12 cellular contexts compared by ENCODE assay signal in genomic region chr17:17943281-17943984, GRCh38. TPM values are rescaled to one million over a fixed set of nuclear protein-coding genes. Genes with fewer than 3 reads are reported as not detected.
DNase-seq lines count a peak whose midpoint lies in the region; ATAC-seq and TF ChIP-seq lines count a peak whose summit lies in the region.
"Had no signal": no experiment of that assay in that cellular context is flagged by ENCODE, and none has a peak within 500 bp of the region (broad histone marks: within the 10 kb centered on the region; RNA-seq: fewer than 3 reads in every experiment).

No MANE protein-coding gene starts in this region.

- TF ChIP-seq CTCF in heart right ventricle (IDR thresholded peaks at IDR 0.05): no peak
- TF ChIP-seq CTCF in ascending aorta (IDR thresholded peaks at IDR 0.05): no peak
- TF ChIP-seq CTCF in upper lobe of left lung (IDR thresholded peaks at IDR 0.05): no peak

- no peaks in the 10 kb centered on the region for H3K9me3 ChIP-seq in heart right ventricle
- H3K9me3 ChIP-seq in ascending aorta: no peaks in the 10 kb centered on the region
- H3K9me3 ChIP-seq in mesodermal cell (ENCODE audit: control insufficient read depth, low read length): no peaks in the 10 kb centered on the region
- H3K9me3 ChIP-seq in upper lobe of left lung: no peaks in the 10 kb centered on the region

- in situ Hi-C loops in KBM-7 (cut with MboI; ENCODE audit: low pct_unique_long_range_greater_than_20kb, low sequenced_read_pairs): no loop called here

- H3K36me3 ChIP-seq in heart right ventricle: no peaks in the 10 kb centered on the region
- H3K36me3 ChIP-seq in ascending aorta: no peaks in the 10 kb centered on the region
- no peaks in the 10 kb centered on the region for H3K36me3 ChIP-seq in mesodermal cell (ENCODE audit: control insufficient read depth, insufficient read depth, low read length)
- H3K36me3 ChIP-seq in upper lobe of left lung: no peaks in the 10 kb centered on the region

- intact Hi-C loops in heart right ventricle (cut with DNase I): no loop called here
- intact Hi-C loops in cardiac septum (cut with DNase I): no loop called here
- intact Hi-C loops in ascending aorta (cut with DNase I): no loop called here

- H3K27me3 ChIP-seq in heart right ventricle: no peaks in the 10 kb centered on the region
- H3K27me3 ChIP-seq in ascending aorta: no peaks in the 10 kb centered on the region
- H3K27me3 ChIP-seq in upper lobe of left lung: no peaks in the 10 kb centered on the region

- H3K27ac ChIP-seq in heart right ventricle (peak overlapping the region in 6 of 10 donors; percentile 3 to 42 (median 30)), ascending aorta (peak overlapping the region; percentile 43 to 72), mesodermal cell (ENCODE audit: low read depth, low read length, severe bottlenecking) (peak overlapping the region; percentile 84), upper lobe of left lung (peak overlapping the region; percentile 25 to 78 (median 62))

- DNase-seq in heart right ventricle: no peak
- no peak for DNase-seq in cardiac septum (ENCODE audit: low spot score)
- DNase-seq in ascending aorta (ENCODE audit: low spot score in 2 of 2): no peak
- no peak for DNase-seq in upper lobe of left lung
- no peak for DNase-seq in KBM-7
- DNase-seq in activated CD4-positive, alpha-beta T cell treated with anti-CD3 and anti-CD28 coated beads, Interleukin-2, amount 50 U/mL, for 1 hour: no peak
- DNase-seq: CD8-positive, alpha-beta memory T cell; NCI-H446; stimulated activated naive CD8-positive, alpha-beta T cell treated with anti-CD3 and anti-CD28 coated beads, Interleukin-15, Interleukin-2, amounts not matched to agents 100 U/mL and 50 U/mL, for 24 hours had no signal

- no peak for TF ChIP-seq POLR2A in upper lobe of left lung (IDR thresholded peaks at IDR 0.05)

- H3K4me1 ChIP-seq in heart right ventricle: peaks cover 35 to 96% (median 75%) of the 10 kb centered on the region in 9 donors
- H3K4me1 ChIP-seq in ascending aorta: peaks cover 5 to 29% of the 10 kb centered on the region in 2 donors
- peaks cover 41% of the 10 kb centered on the region for H3K4me1 ChIP-seq in mesodermal cell (ENCODE audit: control insufficient read depth, insufficient read depth, low read length, poor library complexity, severe bottlenecking)
- H3K4me1 ChIP-seq in upper lobe of left lung: peaks cover 29 to 51% (median 38%) of the 10 kb centered on the region in 4 donors

- peak in 2 of 8 donors; percentile 34 to 36 for ATAC-seq in heart right ventricle
- no peak for ATAC-seq in upper lobe of left lung (ENCODE audit: low FRiP score in 2 of 2)
- no peak for ATAC-seq in HG02973 (IDR thresholded peaks at IDR 0.05; ENCODE audit: unreplicated experiment)
- ATAC-seq: stimulated activated naive CD8-positive, alpha-beta T cell treated with anti-CD3 and anti-CD28 coated beads, Interleukin-15, Interleukin-2, amounts not matched to agents 100 U/mL and 50 U/mL, for 24 hours had no signal

- 34 to 39% methylated on average over 3 of the region's 3 CpGs for WGBS in heart right ventricle, 2 donors
- 28 to 70% methylated on average over 2 of the region's 3 CpGs for WGBS in mesodermal cell (ENCODE audit: insufficient coverage in 2 of 2), 2 experiments
- WGBS in upper lobe of left lung, 2 donors: 55 to 61% methylated on average over 3 of the region's 3 CpGs

- no peak for TF ChIP-seq EP300 in upper lobe of left lung (IDR thresholded peaks at IDR 0.05)

- H3K4me3 ChIP-seq in heart right ventricle (no peak overlapping the region), ascending aorta (no peak overlapping the region), mesodermal cell (ENCODE audit: extremely low read depth, insufficient read depth, low read length, poor library complexity, severe bottlenecking) (no peak overlapping the region), upper lobe of left lung (no peak overlapping the region)

RNA-seq across cellular contexts. Expression of gene TOM1L2, which starts 28.8 kb away (rescaled TPM):
- total RNA-seq in heart right ventricle (100 to 1,000 TPM; 174 to 331 (median 290) TPM), cardiac septum (261 TPM), ascending aorta (39.0 TPM), upper lobe of left lung (100 to 1,000 TPM in 1 of 6 donors, 10 to 100 TPM in 5; 54.2 to 134 (median 72.9) TPM)
- 100 to 1,000 TPM in 1 of 2 donors, 10 to 100 TPM in 1; 46.4 to 114 TPM for polyA plus RNA-seq in heart right ventricle
- 21.5 TPM for polyA plus RNA-seq in mesodermal cell (2013, experiment 1 of 2)
- 17.1 TPM for polyA plus RNA-seq in mesodermal cell (2013, experiment 2 of 2)

RNA-seq across cellular contexts. Expression of gene DRC3, which starts 29.2 kb away (rescaled TPM):
- total RNA-seq in heart right ventricle (1 to 10 TPM; 1.1 to 2.6 (median 2.0) TPM), cardiac septum (1.9 TPM), ascending aorta (7.2 TPM), upper lobe of left lung (10 to 100 TPM in 4 of 6 donors, 1 to 10 TPM in 2; 1.5 to 46.2 (median 11.4) TPM)
- 1 to 10 TPM in 1 of 2 donors, under 1 TPM in 1; 0.55 to 3.0 TPM for polyA plus RNA-seq in heart right ventricle
- polyA plus RNA-seq in mesodermal cell (2013, experiment 1 of 2): 1.1 TPM
- 0.46 TPM for polyA plus RNA-seq in mesodermal cell (2013, experiment 2 of 2)
- total RNA-seq: H4 had no signal
- polyA plus RNA-seq: CD8-positive, alpha-beta memory T cell had no signal

Comparison
In these comparisons a context has a peak if more than half of its experiments do, and no peak if none do; other contexts are left out.
1. H3K27ac ChIP-seq: peak in every context shown above with its lines; median percentile 84 in mesodermal cell; 62 in upper lobe of left lung; 58 in ascending aorta; 30 in heart right ventricle.